In the genomic region with DNA sequence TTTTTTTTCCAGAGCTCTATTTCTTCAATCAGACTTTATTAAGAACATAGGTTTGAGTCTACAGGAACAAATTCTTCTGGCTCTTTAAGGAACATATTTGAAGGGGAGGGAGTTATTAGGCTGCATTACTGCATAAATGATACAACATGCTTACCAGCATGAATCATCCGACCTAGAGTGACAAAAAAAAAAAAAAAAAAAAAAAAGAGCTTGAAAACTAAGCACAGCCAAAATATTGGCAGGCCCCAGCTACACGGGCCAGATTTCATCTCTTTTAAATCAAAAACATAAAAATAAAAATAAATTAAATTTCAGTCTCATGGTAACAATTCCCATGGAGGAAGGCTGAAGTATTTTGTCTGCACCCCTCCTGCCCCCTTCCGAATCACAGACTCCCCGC, we compare ENCODE assay signal across 1 cellular context.
TF ChIP-seq lines count a peak whose summit lies in the region.

No MANE protein-coding gene starts in this region.

TF ChIP-seq in IMR-90, 13 proteins besides CTCF, POLR2A, EP300 and RAD21:
- no peak for TF ChIP-seq CHD1 (IDR thresholded peaks at IDR 0.05; ENCODE audit: low read depth, low read length)
- no peak for TF ChIP-seq CEBPB (IDR thresholded peaks at IDR 0.05; ENCODE audit: low read depth, low read length)
- no peak for TF ChIP-seq RFX5 (IDR thresholded peaks at IDR 0.05; ENCODE audit: low read depth, low read length)
- TF ChIP-seq, protein P1, sequence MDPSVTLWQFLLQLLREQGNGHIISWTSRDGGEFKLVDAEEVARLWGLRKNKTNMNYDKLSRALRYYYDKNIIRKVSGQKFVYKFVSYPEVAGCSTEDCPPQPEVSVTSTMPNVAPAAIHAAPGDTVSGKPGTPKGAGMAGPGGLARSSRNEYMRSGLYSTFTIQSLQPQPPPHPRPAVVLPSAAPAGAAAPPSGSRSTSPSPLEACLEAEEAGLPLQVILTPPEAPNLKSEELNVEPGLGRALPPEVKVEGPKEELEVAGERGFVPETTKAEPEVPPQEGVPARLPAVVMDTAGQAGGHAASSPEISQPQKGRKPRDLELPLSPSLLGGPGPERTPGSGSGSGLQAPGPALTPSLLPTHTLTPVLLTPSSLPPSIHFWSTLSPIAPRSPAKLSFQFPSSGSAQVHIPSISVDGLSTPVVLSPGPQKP (IDR thresholded peaks at IDR 0.05; ENCODE audit: borderline replicate concordance, low read depth, low read length), result no peak
- no peak for TF ChIP-seq MAZ (IDR thresholded peaks at IDR 0.05; ENCODE audit: borderline replicate concordance, low read depth, low read length)
- TF ChIP-seq NFE2L2 (IDR thresholded peaks at IDR 0.05; ENCODE audit: low read depth, low read length), result no peak
- TF ChIP-seq BHLHE40 (IDR thresholded peaks at IDR 0.05; ENCODE audit: low read depth, low read length), result no peak
- TF ChIP-seq, protein P2, sequence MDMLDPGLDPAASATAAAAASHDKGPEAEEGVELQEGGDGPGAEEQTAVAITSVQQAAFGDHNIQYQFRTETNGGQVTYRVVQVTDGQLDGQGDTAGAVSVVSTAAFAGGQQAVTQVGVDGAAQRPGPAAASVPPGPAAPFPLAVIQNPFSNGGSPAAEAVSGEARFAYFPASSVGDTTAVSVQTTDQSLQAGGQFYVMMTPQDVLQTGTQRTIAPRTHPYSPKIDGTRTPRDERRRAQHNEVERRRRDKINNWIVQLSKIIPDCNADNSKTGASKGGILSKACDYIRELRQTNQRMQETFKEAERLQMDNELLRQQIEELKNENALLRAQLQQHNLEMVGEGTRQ (IDR thresholded peaks at IDR 0.05; ENCODE audit: low read depth, low read length), result no peak
- TF ChIP-seq MXI1 (IDR thresholded peaks at IDR 0.05; ENCODE audit: borderline replicate concordance, low read depth, low read length), result no peak
